In the genomic region with DNA sequence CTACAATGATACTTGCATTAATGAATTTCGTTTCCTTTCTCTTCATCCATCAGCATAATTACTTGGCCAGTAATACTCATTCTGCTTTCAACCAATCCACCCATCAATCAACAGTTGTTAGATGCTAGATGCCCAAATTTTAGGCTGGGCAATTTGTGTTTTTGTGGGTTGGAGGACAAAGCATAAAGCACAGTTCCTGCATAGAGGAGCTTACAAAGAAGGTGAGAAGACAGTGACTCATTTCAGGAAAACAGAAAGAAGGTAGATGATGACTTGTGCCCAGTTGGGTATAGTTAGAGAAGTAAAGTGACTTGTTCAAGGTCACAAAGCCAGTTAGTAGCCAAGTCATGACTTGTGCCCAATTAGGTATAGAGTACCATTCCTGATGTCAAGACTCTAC, we compare ENCODE assay signal across 18 cellular contexts.
DNase-seq lines count a peak whose midpoint lies in the region; ATAC-seq and TF ChIP-seq lines count a peak whose summit lies in the region.
"Had no signal": no experiment of that assay in that cellular context is flagged by ENCODE, and none has a peak within 500 bp of the region (broad histone marks: within the 10 kb centered on the region; RNA-seq: fewer than 3 reads in every experiment).

No MANE protein-coding gene starts in this region.

- intact Hi-C loops in left ventricle myocardium inferior (cut with micrococcal nuclease): no loop called here

- H3K4me1 Mint-ChIP-seq in activated T-helper 17 cell treated with anti-CD3 and anti-CD28 coated beads, Interleukin-2, amount 50 U/mL, for 72 hours: peaks cover 6% of the 10 kb centered on the region

- DNase-seq in GM12865 (ENCODE audit: low read depth) (peak; percentile 51), foreskin melanocyte (no peak), NCI-H226 (no peak), cerebellar cortex (ENCODE audit: low spot score) (no peak), left ventricle myocardium inferior (no peak)
- DNase-seq: Kasumi-1, left colon, NCI-H1694 treated with DMSO at 0.1 percent for 48 hours, NCI-H748 treated with DMSO at 0.1 percent for 48 hours, RPMI8226 had no signal

- no peaks in the 10 kb centered on the region for H3K27me3 ChIP-seq in left ventricle myocardium inferior (ENCODE audit: low read depth)

- H3K36me3 ChIP-seq in left ventricle myocardium inferior: no peaks in the 10 kb centered on the region
- H3K36me3 ChIP-seq: HAP-1, thoracic aorta had no signal

- no peaks in the 10 kb centered on the region for H3K4me1 ChIP-seq in left ventricle myocardium inferior
- H3K4me1 ChIP-seq: HAP-1 had no signal

- no peaks in the 10 kb centered on the region for H3K36me3 Mint-ChIP-seq in activated T-helper 17 cell treated with anti-CD3 and anti-CD28 coated beads, Interleukin-2, amount 50 U/mL, for 72 hours (ENCODE audit: low read depth)
- H3K36me3 Mint-ChIP-seq: WTC11 had no signal

- TF ChIP-seq CTCF in GM12865 (IDR thresholded peaks at IDR 0.05; ENCODE audit: insufficient read depth, low read depth, low read length, missing control alignments) (no peak), left ventricle myocardium inferior (IDR thresholded peaks at IDR 0.05; ENCODE audit: borderline replicate concordance) (no peak)

- H3K27ac Mint-ChIP-seq in activated T-helper 17 cell treated with anti-CD3 and anti-CD28 coated beads, Interleukin-2, amount 50 U/mL, for 72 hours: no peak overlapping the region
- H3K27ac Mint-ChIP-seq: WTC11 had no signal

- H3K27me3 Mint-ChIP-seq in activated T-helper 17 cell treated with anti-CD3 and anti-CD28 coated beads, Interleukin-2, amount 50 U/mL, for 72 hours: no peaks in the 10 kb centered on the region

- H3K4me3 ChIP-seq in GM12865 (ENCODE audit: low read depth, low read length): no peak overlapping the region
- H3K4me3 ChIP-seq in left ventricle myocardium inferior: no peak overlapping the region
- H3K4me3 ChIP-seq: HAP-1, thoracic aorta had no signal

- peaks cover 7% of the 10 kb centered on the region for H3K9me3 Mint-ChIP-seq in activated T-helper 17 cell treated with anti-CD3 and anti-CD28 coated beads, Interleukin-2, amount 50 U/mL, for 72 hours
- H3K9me3 Mint-ChIP-seq: WTC11 had no signal

- no peak overlapping the region for H3K27ac ChIP-seq in left ventricle myocardium inferior (replicated peaks)
- H3K27ac ChIP-seq: epithelial cell of prostate, HL-60, thoracic aorta had no signal

- H3K4me3 Mint-ChIP-seq in activated T-helper 17 cell treated with anti-CD3 and anti-CD28 coated beads, Interleukin-2, amount 50 U/mL, for 72 hours: no peak overlapping the region
- H3K4me3 Mint-ChIP-seq: WTC11 had no signal

- H3K9me3 ChIP-seq in left ventricle myocardium inferior (replicated peaks): no peaks in the 10 kb centered on the region
- H3K9me3 ChIP-seq: HAP-1, thoracic aorta had no signal

- peak; percentile 67 for ATAC-seq in GM18907 (IDR thresholded peaks at IDR 0.05; ENCODE audit: unreplicated experiment)
- peak; percentile 69 for ATAC-seq in HG02852 (IDR thresholded peaks at IDR 0.05; ENCODE audit: unreplicated experiment)
- ATAC-seq in activated T-helper 17 cell treated with anti-CD3 and anti-CD28 coated beads, Interleukin-2, amount 50 U/mL, for 72 hours (replicated peaks): peak; percentile 51
- ATAC-seq: left colon, WTC11 had no signal
